ENCODE assay signal across 1 cellular context in the genomic region with DNA sequence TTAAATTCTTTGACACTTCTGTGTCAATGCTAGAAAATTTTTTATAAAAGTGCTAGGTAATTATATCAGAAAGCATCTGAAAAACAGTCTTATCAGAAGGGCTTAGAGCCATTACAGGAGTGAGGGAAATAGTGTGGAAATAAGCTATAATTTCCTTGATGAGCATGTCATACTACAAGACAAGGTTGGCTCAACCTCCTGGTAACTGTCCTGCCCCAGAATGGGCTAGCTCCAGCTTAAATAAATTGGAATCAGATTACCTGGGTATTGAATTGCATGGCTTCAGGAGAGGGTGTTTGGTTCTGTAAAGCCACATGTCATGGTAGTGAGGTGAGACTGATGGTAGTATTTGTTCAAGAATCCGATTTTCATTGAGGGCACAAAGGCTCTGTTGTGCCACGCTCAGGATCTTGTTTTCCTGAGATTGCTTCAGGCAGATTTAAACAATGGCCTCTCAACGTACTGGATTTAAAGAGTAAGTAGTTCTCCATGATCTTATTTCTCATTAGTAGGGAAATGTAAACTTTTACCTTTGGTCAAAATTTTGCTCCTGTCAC.
TF ChIP-seq lines count a peak whose summit lies in the region.

No MANE protein-coding gene starts in this region.

TF ChIP-seq in GM12878, 131 proteins besides CTCF, POLR2A, EP300 and RAD21:
- no peak for TF ChIP-seq GABPA (IDR thresholded peaks at IDR 0.05; ENCODE audit: low read depth)
- TF ChIP-seq CBX5 (IDR thresholded peaks at IDR 0.05; ENCODE audit: low read depth): 0 out of 2 replicates have a peak, but pooled peaks have one; percentile 51
- 0 out of 4 replicates have a peak, but pooled peaks of 1 of the 2 experiments have one; percentile 10 for TF ChIP-seq ETV6 (conservative IDR thresholded peaks at IDR 0.05 in 1 of 2, IDR thresholded peaks at IDR 0.05 in 1 of 2; ENCODE audit: borderline replicate concordance in 1 of 2, low read depth in 1 of 2)
